In genomic region chr1:202143768-202144509, GRCh38 we compare ENCODE assay signal across 8 cellular contexts. TPM values are rescaled to one million over a fixed set of nuclear protein-coding genes. Genes with fewer than 3 reads are reported as not detected.
DNase-seq lines count a peak whose midpoint lies in the region; ATAC-seq, FAIRE-seq and TF ChIP-seq lines count a peak whose summit lies in the region.

No MANE protein-coding gene starts in this region.

- TF ChIP-seq CTCF in Caco-2 (IDR thresholded peaks at IDR 0.05; ENCODE audit: insufficient read depth in 1 of 2, low read depth in 1 of 2, low read length in 1 of 2, severe bottlenecking in 1 of 2, unreplicated experiment in 1 of 2) (no peak), esophagus squamous epithelium (IDR thresholded peaks at IDR 0.05) (no peak)

- POLR2A ChIA-PET in Caco-2 (lab: Charles Lee), result no interaction called here

- CTCF ChIA-PET in Caco-2 (lab: Charles Lee), result interaction anchor here (0.8 kb wide), 1 partner anchor 134 kb away, joined by 3 read pairs; the partner anchor contains the start of gene ELF3

- no peaks in the 10 kb centered on the region for H3K36me3 Mint-ChIP-seq in Caco-2 (ENCODE audit: insufficient read depth, unreplicated experiment)
- peaks cover 4% of the 10 kb centered on the region for H3K36me3 Mint-ChIP-seq in natural killer cell treated with Interleukin-12 subunit alpha and Interleukin-12 subunit beta and Interleukin-15 and Interleukin-18, amount 100 ng/mL, for 72 hours

- intact Hi-C loops in Caco-2 (cut with micrococcal nuclease; ENCODE audit: unreplicated experiment) (no loop called here), esophagus squamous epithelium (cut with DNase I) (no loop called here)

- H3K36me3 ChIP-seq in Caco-2 (ENCODE audit: control insufficient read depth, insufficient read depth, low read length) (peaks cover 2% of the 10 kb centered on the region), esophagus squamous epithelium (peaks cover 0 to 23% (median 0%) of the 10 kb centered on the region in 3 donors)

- FAIRE-seq in RCC 7860 (lab: Jason Lieb, UNC), result no peak

- DNase-seq in Caco-2 (no peak), esophagus squamous epithelium (lab: John Stamatoyannopoulos, UW) (no peak), HT-29 (ENCODE audit: low spot score) (no peak), RCC 7860 (ENCODE audit: low spot score) (no peak)
- DNase-seq in natural killer cell treated with Interleukin-12 subunit alpha and Interleukin-12 subunit beta and Interleukin-15 and Interleukin-18, amount 100 ng/mL, for 72 hours (ENCODE audit: low spot score), result no peak

- H3K4me1 ChIP-seq in Caco-2, result peaks cover 10% of the 10 kb centered on the region
- H3K4me1 ChIP-seq in esophagus squamous epithelium, result peaks cover 5 to 46% (median 24%) of the 10 kb centered on the region in 3 donors

- H3K27ac ChIP-seq in esophagus squamous epithelium, result peak overlapping the region; percentile 82 to 97 (median 94)

- H3K4me3 Mint-ChIP-seq in Caco-2 (ENCODE audit: unreplicated experiment), result peak overlapping the region; percentile 73
- peak overlapping the region; percentile 99 for H3K4me3 Mint-ChIP-seq in natural killer cell treated with Interleukin-12 subunit alpha and Interleukin-12 subunit beta and Interleukin-15 and Interleukin-18, amount 100 ng/mL, for 72 hours

- 0% methylated on average over 4 to 5 of the region's 76 CpGs for WGBS in esophagus squamous epithelium, 2 donors

- no peaks in the 10 kb centered on the region for H3K27me3 ChIP-seq in Caco-2 (replicated peaks; ENCODE audit: control insufficient read depth, insufficient read depth, low read length)
- H3K27me3 ChIP-seq in esophagus squamous epithelium, result no peaks in the 10 kb centered on the region

- no peak for TF ChIP-seq POLR2A in esophagus squamous epithelium (IDR thresholded peaks at IDR 0.05)

- peaks cover 11% of the 10 kb centered on the region for H3K4me1 Mint-ChIP-seq in Caco-2 (ENCODE audit: low read depth, unreplicated experiment)
- H3K4me1 Mint-ChIP-seq in natural killer cell treated with Interleukin-12 subunit alpha and Interleukin-12 subunit beta and Interleukin-15 and Interleukin-18, amount 100 ng/mL, for 72 hours (ENCODE audit: low read depth in 2 of 2), result peaks cover 22% of the 10 kb centered on the region in 2 donors

- H3K4me3 ChIP-seq in Caco-2 (ENCODE audit: low read depth, low read length), result peak overlapping the region; percentile 84
- peak overlapping the region; percentile 62 to 96 (median 90) for H3K4me3 ChIP-seq in esophagus squamous epithelium

- H3K9me3 ChIP-seq in Caco-2 (no peaks in the 10 kb centered on the region), esophagus squamous epithelium (no peaks in the 10 kb centered on the region)

- no TSS peak for BruUV-seq in Caco-2 (replicated peaks; lab: Mats Ljungman, UMichigan)

- peak; percentile 48 for ATAC-seq in GM19438 (IDR thresholded peaks at IDR 0.05; ENCODE audit: low read depth, unreplicated experiment)
- ATAC-seq in HG03520 (IDR thresholded peaks at IDR 0.05; ENCODE audit: unreplicated experiment), result peak; percentile 27
- peak; percentile 53 to 57 for ATAC-seq in activated CD4-positive, CD25-positive, alpha-beta regulatory T cell treated with anti-CD3 and anti-CD28 coated beads, Interleukin-2, amount 50 U/mL, for 24 hours
- peak; percentile 66 to 67 for ATAC-seq in natural killer cell treated with Interleukin-12 subunit alpha and Interleukin-12 subunit beta and Interleukin-15 and Interleukin-18, amount 100 ng/mL, for 72 hours

- no peaks in the 10 kb centered on the region for H3K27me3 Mint-ChIP-seq in Caco-2 (ENCODE audit: insufficient read depth, unreplicated experiment)
- no peaks in the 10 kb centered on the region for H3K27me3 Mint-ChIP-seq in natural killer cell treated with Interleukin-12 subunit alpha and Interleukin-12 subunit beta and Interleukin-15 and Interleukin-18, amount 100 ng/mL, for 72 hours

- peak overlapping the region; percentile 38 for H3K27ac Mint-ChIP-seq in Caco-2 (ENCODE audit: unreplicated experiment)
- peak overlapping the region; percentile 88 to 97 for H3K27ac Mint-ChIP-seq in natural killer cell treated with Interleukin-12 subunit alpha and Interleukin-12 subunit beta and Interleukin-15 and Interleukin-18, amount 100 ng/mL, for 72 hours

- H3K9me3 Mint-ChIP-seq in Caco-2 (ENCODE audit: unreplicated experiment), result no peaks in the 10 kb centered on the region
- H3K9me3 Mint-ChIP-seq in natural killer cell treated with Interleukin-12 subunit alpha and Interleukin-12 subunit beta and Interleukin-15 and Interleukin-18, amount 100 ng/mL, for 72 hours, result no peaks in the 10 kb centered on the region

RNA-seq across cellular contexts. Expression of gene ARL8A, which starts 0.6 kb away (rescaled TPM):
- total RNA-seq in Caco-2 (2022) (25.0 and 27.8 TPM in 2 replicates), esophagus squamous epithelium (10 to 100 TPM; 21.2 to 31.3 (median 23.1) TPM)
- total RNA-seq in natural killer cell treated with Interleukin-12 subunit alpha and Interleukin-12 subunit beta and Interleukin-15 and Interleukin-18, amount 100 ng/mL, for 72 hours, result 10 to 100 TPM; 68.0 to 80.0 TPM
- total RNA-seq in HT-29 (2014; rRNA removed; shearing (Covaris generic)), result 17.0 and 21.2 TPM in 2 replicates

RNA-seq across cellular contexts. Expression of gene PTPN7, which starts 16.5 kb away (rescaled TPM):
- total RNA-seq in Caco-2 (2022) (not detected in 2 replicates), esophagus squamous epithelium (1 to 10 TPM; 1.9 to 5.5 (median 3.1) TPM)
- total RNA-seq in natural killer cell treated with Interleukin-12 subunit alpha and Interleukin-12 subunit beta and Interleukin-15 and Interleukin-18, amount 100 ng/mL, for 72 hours, result 100 to 1,000 TPM; 227 to 312 TPM
- total RNA-seq in HT-29 (2014; rRNA removed; shearing (Covaris generic)), result 16.3 and 16.8 TPM in 2 replicates

RNA-seq across cellular contexts. Expression of gene GPR37L1, which starts 21.2 kb away (rescaled TPM):
- total RNA-seq in Caco-2 (2022), result 0.07 TPM in 2 replicates
- under 1 TPM in 1 of 4 donors, not detected in 3; 0.09 TPM for total RNA-seq in esophagus squamous epithelium
- total RNA-seq in natural killer cell treated with Interleukin-12 subunit alpha and Interleukin-12 subunit beta and Interleukin-15 and Interleukin-18, amount 100 ng/mL, for 72 hours, result not detected
- total RNA-seq in HT-29 (2014; rRNA removed; shearing (Covaris generic)), result 0.69 TPM in 1 of 2 replicates, not detected in the other

RNA-seq across cellular contexts. Expression of gene LGR6, which starts 49.7 kb away (rescaled TPM):
- total RNA-seq in Caco-2 (2022) (0.36 TPM in 1 of 2 replicates, not detected in the other), esophagus squamous epithelium (1 to 10 TPM in 3 of 4 donors, under 1 TPM in 1; 0.53 to 6.4 (median 2.9) TPM)
- 1 to 10 TPM; 5.8 to 5.9 TPM for total RNA-seq in natural killer cell treated with Interleukin-12 subunit alpha and Interleukin-12 subunit beta and Interleukin-15 and Interleukin-18, amount 100 ng/mL, for 72 hours
- 0.18 and 0.42 TPM in 2 replicates for total RNA-seq in HT-29 (2014; rRNA removed; shearing (Covaris generic))

Comparison
In these comparisons a context has a peak if more than half of its experiments do, and no peak if none do; other contexts are left out.
1. RNA of gene PTPN7, which starts 16.5 kb away (total RNA-seq): 227 to 312 TPM in natural killer cell treated with Interleukin-12 subunit alpha and Interleukin-12 subunit beta and Interleukin-15 and Interleukin-18, amount 100 ng/mL, for 72 hours; 16.3 to 16.8 TPM in HT-29, 1.9 to 5.5 TPM in esophagus squamous epithelium and not detected in Caco-2; every median in the first group is over 10 times any median in the second.
2. Peak in every context shown above with its lines, with median percentiles within 50 percentile points of each other: ATAC-seq.